Comparison of ENCODE assay signal across 18 cellular contexts in the genomic region with DNA sequence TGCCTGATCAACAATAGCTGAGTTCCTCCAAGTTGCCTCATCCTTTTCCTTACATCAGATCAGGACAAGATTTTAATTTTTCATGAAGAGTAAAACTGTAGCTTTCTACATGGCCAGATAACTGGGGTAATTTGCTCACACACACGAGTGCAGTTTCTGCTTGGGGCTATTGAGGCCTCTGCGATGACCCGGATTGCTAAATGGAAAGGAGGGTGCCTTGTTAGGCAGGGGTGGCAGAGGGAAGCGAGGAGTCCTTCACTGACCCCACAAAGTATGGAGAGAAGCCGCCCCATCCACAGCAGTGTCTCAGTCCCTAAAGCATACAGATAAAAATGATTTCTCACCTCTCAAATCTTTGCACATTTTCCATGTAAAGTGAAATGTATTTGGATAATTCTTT.
"Had no signal": no experiment of that assay in that cellular context is flagged by ENCODE, and none has a peak within 500 bp of the region (broad histone marks: within the 10 kb centered on the region; RNA-seq: fewer than 3 reads in every experiment).

No MANE protein-coding gene starts in this region.

- H3K27ac ChIP-seq: esophagus muscularis mucosa, foreskin keratinocyte, gastroesophageal sphincter, heart left ventricle, hepatocyte, left lung, lower lobe of right lung had no signal

- H3K9me3 Mint-ChIP-seq: dendritic cell treated with granulocyte-macrophage colony-stimulating factor and Interleukin-4, amounts not matched to agents 40 ng/mL and 50 ng/mL, for 4 days; immature natural killer cell; mesothelial cell of epicardium had no signal

- H3K4me3 ChIP-seq: esophagus muscularis mucosa, gastroesophageal sphincter, heart left ventricle, hepatocyte, left lung, lower lobe of right lung, mucosa of descending colon had no signal

- H3K36me3 Mint-ChIP-seq: mesothelial cell of epicardium, naive B cell had no signal

- H3K4me1 Mint-ChIP-seq: naive B cell had no signal

- DNase-seq: cortex of kidney; effector memory CD4-positive, alpha-beta T cell; foreskin keratinocyte; heart left ventricle; hypothalamus; immature natural killer cell; left cardiac atrium; left lung; left ventricle myocardium superior; lower lobe of right lung; mesenchymal stem cell; mucosa of descending colon; naive B cell had no signal

- ATAC-seq: foreskin keratinocyte, gastroesophageal sphincter, heart left ventricle, left cardiac atrium, left lung, left ventricle myocardium superior, lower lobe of right lung, mucosa of descending colon had no signal

- H3K4me3 Mint-ChIP-seq: dendritic cell treated with granulocyte-macrophage colony-stimulating factor and Interleukin-4, amounts not matched to agents 40 ng/mL and 50 ng/mL, for 4 days; immature natural killer cell; mesothelial cell of epicardium; naive B cell had no signal

- H3K27ac Mint-ChIP-seq: dendritic cell treated with granulocyte-macrophage colony-stimulating factor and Interleukin-4, amounts not matched to agents 40 ng/mL and 50 ng/mL, for 4 days; immature natural killer cell; mesothelial cell of epicardium; naive B cell had no signal

- H3K9me3 ChIP-seq: esophagus muscularis mucosa, gastroesophageal sphincter, heart left ventricle, left lung, lower lobe of right lung, mucosa of descending colon had no signal
